ENCODE assay signal across 17 cellular contexts in the genomic region with DNA sequence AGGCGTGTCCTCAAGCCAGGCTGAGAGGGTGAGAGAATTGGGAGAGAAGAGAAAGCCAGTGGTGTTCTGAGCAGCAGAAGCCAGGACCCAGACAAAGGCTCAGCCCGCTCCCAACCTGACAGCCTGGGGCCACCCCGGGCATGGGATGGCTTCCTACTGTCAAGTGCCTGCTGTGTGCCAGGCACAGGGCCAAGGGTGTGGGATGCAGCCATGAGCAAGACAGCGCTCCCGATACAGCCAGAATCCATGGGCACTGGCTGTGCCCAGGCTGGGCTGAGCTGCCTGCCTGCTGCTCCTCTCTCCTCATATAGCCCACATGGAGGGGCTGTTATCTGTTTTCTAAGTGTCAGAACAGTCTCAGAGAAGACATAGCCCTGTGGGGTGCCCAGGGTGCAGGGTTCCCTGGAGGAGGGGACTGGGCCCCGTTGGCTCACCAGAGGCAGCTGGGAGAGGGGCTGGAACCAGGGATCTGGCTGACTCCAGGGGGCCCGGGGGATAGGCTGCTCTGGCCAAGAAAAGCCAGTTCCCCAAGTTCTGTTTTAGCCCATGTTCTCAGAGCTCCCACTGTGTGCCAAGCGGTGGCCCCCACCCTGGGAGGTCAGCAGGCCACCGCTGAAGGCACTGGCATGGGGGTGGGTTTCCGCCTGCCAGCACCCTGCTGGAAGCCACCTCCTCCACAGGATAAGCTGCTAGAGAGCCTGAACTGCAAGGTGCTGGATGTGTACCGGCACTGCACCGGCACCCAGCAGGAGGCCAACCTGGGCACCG. TPM values are rescaled to one million over a fixed set of nuclear protein-coding genes. Genes with fewer than 3 reads are reported as not detected.
DNase-seq lines count a peak whose midpoint lies in the region; ATAC-seq, FAIRE-seq and TF ChIP-seq lines count a peak whose summit lies in the region.
"Had no signal": no experiment of that assay in that cellular context is flagged by ENCODE, and none has a peak within 500 bp of the region (broad histone marks: within the 10 kb centered on the region; RNA-seq: fewer than 3 reads in every experiment).

No MANE protein-coding gene starts in this region.

- H3K4me1 Mint-ChIP-seq in stimulated activated naive CD8-positive, alpha-beta T cell treated with anti-CD3 and anti-CD28 coated beads, Interleukin-15, amount 100 ng/mL, for 72 hours: no peaks in the 10 kb centered on the region
- H3K4me1 Mint-ChIP-seq in endodermal cell (no peaks in the 10 kb centered on the region), mesothelial cell of epicardium (no peaks in the 10 kb centered on the region)
- H3K4me1 Mint-ChIP-seq: activated naive CD8-positive, alpha-beta T cell treated with anti-CD3 and anti-CD28 coated beads, Interleukin-2, amount 10 ng/mL, durations not matched to agents 7 days and 5 days had no signal

- TF ChIP-seq POLR2A in GM12892 (IDR thresholded peaks at IDR 0.05; ENCODE audit: low read depth, low read length): no peak

- H3K4me3 ChIP-seq in endodermal cell (ENCODE audit: low read length): no peak overlapping the region

- ATAC-seq in stimulated activated naive CD8-positive, alpha-beta T cell treated with anti-CD3 and anti-CD28 coated beads, Interleukin-15, amount 100 ng/mL, for 72 hours: no peak
- no peak for ATAC-seq in stimulated activated naive CD8-positive, alpha-beta T cell treated with anti-CD3 and anti-CD28 coated beads, Interleukin-15, Interleukin-2, amounts not matched to agents 100 U/mL and 50 U/mL, for 24 hours

- no peaks in the 10 kb centered on the region for H3K4me1 ChIP-seq in endodermal cell (ENCODE audit: control insufficient read depth, insufficient read depth, low read length)

- no peak for FAIRE-seq in GM12892 (lab: Jason Lieb, UNC)
- FAIRE-seq: endothelial cell of umbilical vein had no signal

- H3K36me3 ChIP-seq in endodermal cell (ENCODE audit: control insufficient read depth, insufficient read depth, low read length): peaks cover 6% of the 10 kb centered on the region

- H3K9me3 ChIP-seq in endodermal cell (ENCODE audit: control insufficient read depth, low read length): no peaks in the 10 kb centered on the region

- no peak overlapping the region for H3K9ac ChIP-seq in endodermal cell (ENCODE audit: extremely low read depth, low read length, poor library complexity, severe bottlenecking)

- no peak overlapping the region for H3K27ac ChIP-seq in endodermal cell (ENCODE audit: low read depth, low read length)
- H3K27ac ChIP-seq: RWPE1 had no signal

- no peaks in the 10 kb centered on the region for H3K9me3 Mint-ChIP-seq in stimulated activated naive CD8-positive, alpha-beta T cell treated with anti-CD3 and anti-CD28 coated beads, Interleukin-15, amount 100 ng/mL, for 72 hours
- H3K9me3 Mint-ChIP-seq in endodermal cell: no peaks in the 10 kb centered on the region
- no peaks in the 10 kb centered on the region for H3K9me3 Mint-ChIP-seq in mesothelial cell of epicardium
- H3K9me3 Mint-ChIP-seq: naive B cell; stimulated activated naive CD8-positive, alpha-beta T cell treated with anti-CD3 and anti-CD28 coated beads, Interleukin-15, Interleukin-2, amounts not matched to agents 100 ng/mL and 50 ng/mL, for 24 hours had no signal

- DNase-seq in stimulated activated naive CD8-positive, alpha-beta T cell treated with anti-CD3 and anti-CD28 coated beads, Interleukin-15, amount 100 ng/mL, for 72 hours: peak in 1 of 2 donors; percentile 5
- no peak for DNase-seq in stimulated activated naive CD8-positive, alpha-beta T cell treated with anti-CD3 and anti-CD28 coated beads, Interleukin-15, Interleukin-2, amounts not matched to agents 100 U/mL and 50 U/mL, for 24 hours
- DNase-seq in endodermal cell (peak; percentile 22), mesenteric fat pad (ENCODE audit: low spot score) (peak; percentile 79), GM12892 (ENCODE audit: insufficient read length) (no peak), mesothelial cell of epicardium (ENCODE audit: low spot score in 2 of 2, unreplicated experiment in 2 of 2) (no peak), dermis blood vessel endothelial cell (no peak), NCI-H146 treated with DMSO at 0.1 percent for 48 hours (lab: John Stamatoyannopoulos, UW; ENCODE audit: unreplicated experiment) (no peak)
- DNase-seq: activated CD4-positive, CD25-positive, alpha-beta regulatory T cell treated with anti-CD3 and anti-CD28 coated beads, Interleukin-2, amount 50 U/mL, for 72 hours; activated naive CD8-positive, alpha-beta T cell treated with anti-CD3 and anti-CD28 coated beads, Interleukin-2, amount 10 ng/mL, durations not matched to agents 7 days and 5 days; naive B cell; NCI-H1048; NCI-H774; T-helper 1 cell had no signal

- 85 to 86% methylated on average over 4 to 13 of the region's 13 CpGs for WGBS in endodermal cell (ENCODE audit: insufficient coverage in 1 of 2, insufficient read length in 1 of 2), 2 experiments

- TF ChIP-seq CTCF in endodermal cell (conservative IDR thresholded peaks at IDR 0.05) (no peak), mesothelial cell of epicardium (IDR thresholded peaks at IDR 0.05; ENCODE audit: unreplicated experiment) (no peak)

- peak overlapping the region; percentile 40 to 63 for H3K27ac Mint-ChIP-seq in stimulated activated naive CD8-positive, alpha-beta T cell treated with anti-CD3 and anti-CD28 coated beads, Interleukin-15, amount 100 ng/mL, for 72 hours
- H3K27ac Mint-ChIP-seq in endodermal cell (no peak overlapping the region), mesothelial cell of epicardium (no peak overlapping the region)
- H3K27ac Mint-ChIP-seq: activated naive CD8-positive, alpha-beta T cell treated with anti-CD3 and anti-CD28 coated beads, Interleukin-2, amount 10 ng/mL, durations not matched to agents 7 days and 5 days; naive B cell; stimulated activated naive CD8-positive, alpha-beta T cell treated with anti-CD3 and anti-CD28 coated beads, Interleukin-15, Interleukin-2, amounts not matched to agents 100 ng/mL and 50 ng/mL, for 24 hours had no signal

- H3K27me3 ChIP-seq in endodermal cell (ENCODE audit: control insufficient read depth, insufficient read depth, low read length, poor library complexity, severe bottlenecking): no peaks in the 10 kb centered on the region

- H3K36me3 Mint-ChIP-seq in endodermal cell (ENCODE audit: low read depth): peaks cover 17% of the 10 kb centered on the region
- peaks cover 5% of the 10 kb centered on the region for H3K36me3 Mint-ChIP-seq in mesothelial cell of epicardium

- H3K27me3 Mint-ChIP-seq in stimulated activated naive CD8-positive, alpha-beta T cell treated with anti-CD3 and anti-CD28 coated beads, Interleukin-15, amount 100 ng/mL, for 72 hours: no peaks in the 10 kb centered on the region
- H3K27me3 Mint-ChIP-seq in endodermal cell (ENCODE audit: insufficient read depth) (no peaks in the 10 kb centered on the region), mesothelial cell of epicardium (ENCODE audit: low read depth) (no peaks in the 10 kb centered on the region)
- H3K27me3 Mint-ChIP-seq: activated naive CD8-positive, alpha-beta T cell treated with anti-CD3 and anti-CD28 coated beads, Interleukin-2, amount 10 ng/mL, durations not matched to agents 7 days and 5 days; naive B cell; stimulated activated naive CD8-positive, alpha-beta T cell treated with anti-CD3 and anti-CD28 coated beads, Interleukin-15, Interleukin-2, amounts not matched to agents 100 ng/mL and 50 ng/mL, for 24 hours had no signal

- no peak overlapping the region for H3K4me3 Mint-ChIP-seq in stimulated activated naive CD8-positive, alpha-beta T cell treated with anti-CD3 and anti-CD28 coated beads, Interleukin-15, amount 100 ng/mL, for 72 hours
- H3K4me3 Mint-ChIP-seq in endodermal cell (no peak overlapping the region), mesothelial cell of epicardium (no peak overlapping the region)
- H3K4me3 Mint-ChIP-seq: activated naive CD8-positive, alpha-beta T cell treated with anti-CD3 and anti-CD28 coated beads, Interleukin-2, amount 10 ng/mL, durations not matched to agents 7 days and 5 days; naive B cell; stimulated activated naive CD8-positive, alpha-beta T cell treated with anti-CD3 and anti-CD28 coated beads, Interleukin-15, Interleukin-2, amounts not matched to agents 100 ng/mL and 50 ng/mL, for 24 hours had no signal

RNA-seq across cellular contexts. Expression of gene CFAP100, which starts 39.0 kb away (rescaled TPM):
- total RNA-seq in endodermal cell (under 1 TPM; 0.44 to 0.66 TPM), mesenteric fat pad (not detected), mesothelial cell of epicardium (not detected in 3 replicates), dermis blood vessel endothelial cell (not detected in 2 replicates)
- polyA plus RNA-seq in endodermal cell (2013, experiment 1 of 2): 2.6 TPM
- polyA plus RNA-seq in endodermal cell (2013, experiment 2 of 2): 1.6 TPM
- polyA plus RNA-seq in GM12892 (2012; ENCODE audit: missing spikeins): not detected
- total RNA-seq: activated naive CD8-positive, alpha-beta T cell treated with anti-CD3 and anti-CD28 coated beads, Interleukin-2, amount 10 ng/mL, durations not matched to agents 7 days and 5 days; endothelial cell of umbilical vein had no signal
- polyA plus RNA-seq: endothelial cell of umbilical vein had no signal

RNA-seq across cellular contexts. Expression of gene ZXDC, which starts 42.0 kb away (rescaled TPM):
- 10 to 100 TPM; 30.5 to 31.6 TPM for total RNA-seq in endodermal cell
- 22.5 TPM for polyA plus RNA-seq in endodermal cell (2013, experiment 1 of 2)
- polyA plus RNA-seq in endodermal cell (2013, experiment 2 of 2): 21.5 TPM
- total RNA-seq in mesenteric fat pad: 29.4 TPM
- 6.4 TPM for polyA plus RNA-seq in GM12892 (2012; ENCODE audit: missing spikeins)
- total RNA-seq in mesothelial cell of epicardium: 33.3 to 34.2 TPM (median 33.7 TPM) in 3 replicates
- total RNA-seq in dermis blood vessel endothelial cell: 22.2 and 22.8 TPM in 2 replicates

Comparison
In these comparisons a context has a peak if more than half of its experiments do, and no peak if none do; other contexts are left out.
1. DNase-seq: peak in endodermal cell (single experiment) and mesenteric fat pad (single experiment); none in stimulated activated naive CD8-positive, alpha-beta T cell treated with anti-CD3 and anti-CD28 coated beads, Interleukin-15, Interleukin-2, amounts not matched to agents 100 U/mL and 50 U/mL, for 24 hours (single experiment), GM12892 (single experiment), mesothelial cell of epicardium (0 of 2), dermis blood vessel endothelial cell (single experiment) and NCI-H146 treated with DMSO at 0.1 percent for 48 hours (single experiment).
2. H3K27ac Mint-ChIP-seq: peak in stimulated activated naive CD8-positive, alpha-beta T cell treated with anti-CD3 and anti-CD28 coated beads, Interleukin-15, amount 100 ng/mL, for 72 hours (2 of 2); none in endodermal cell (single experiment) and mesothelial cell of epicardium (single experiment).